In the genomic region with DNA sequence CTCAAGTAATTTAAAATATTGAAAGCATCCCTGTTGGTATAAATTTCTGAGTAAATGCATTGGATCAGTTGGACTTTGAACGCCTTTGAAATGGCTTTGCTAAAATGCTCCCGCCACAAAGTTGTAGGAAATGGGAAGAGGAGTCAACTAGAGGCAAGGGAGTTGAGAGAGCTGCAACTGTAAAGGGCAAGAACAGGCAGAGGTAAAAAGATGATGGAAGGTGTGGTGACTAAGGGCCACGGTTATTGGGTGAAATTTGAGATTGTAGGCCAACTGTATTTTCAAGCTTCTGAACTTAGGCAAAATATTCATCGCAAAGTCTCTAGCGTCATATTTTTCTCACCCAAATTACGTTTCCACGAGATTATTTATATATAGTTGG, we compare ENCODE assay signal across 8 cellular contexts. TPM values are rescaled to one million over a fixed set of nuclear protein-coding genes. Genes with fewer than 3 reads are reported as not detected.
DNase-seq lines count a peak whose midpoint lies in the region; ATAC-seq and TF ChIP-seq lines count a peak whose summit lies in the region.

No MANE protein-coding gene starts in this region.

- H3K4me1 Mint-ChIP-seq in activated naive CD4-positive, alpha-beta T cell treated with anti-CD3 and anti-CD28 coated beads, Interleukin-2, amount 10 ng/mL, durations not matched to agents 7 days and 5 days, result peaks cover 39% of the 10 kb centered on the region
- peaks cover 9% of the 10 kb centered on the region for H3K4me1 Mint-ChIP-seq in type B pancreatic cell (ENCODE audit: unreplicated experiment)

- intact Hi-C loops in adrenal gland (cut with DNase I), result no loop called here

- peaks cover 3 to 32% of the 10 kb centered on the region in 2 donors for H3K4me1 ChIP-seq in adrenal gland (replicated peaks in 1 of 2)
- peaks cover 39% of the 10 kb centered on the region for H3K4me1 ChIP-seq in mesodermal cell (ENCODE audit: control insufficient read depth, insufficient read depth, low read length, poor library complexity, severe bottlenecking)

- no peaks in the 10 kb centered on the region for H3K9me3 Mint-ChIP-seq in activated naive CD4-positive, alpha-beta T cell treated with anti-CD3 and anti-CD28 coated beads, Interleukin-2, amount 10 ng/mL, durations not matched to agents 7 days and 5 days
- H3K9me3 Mint-ChIP-seq in type B pancreatic cell, result no peaks in the 10 kb centered on the region

- H3K36me3 ChIP-seq in adrenal gland (replicated peaks in 1 of 2) (peaks cover 0 to 38% of the 10 kb centered on the region in 2 donors), mesodermal cell (ENCODE audit: control insufficient read depth, insufficient read depth, low read length) (peaks cover 53% of the 10 kb centered on the region)

- DNase-seq in activated naive CD4-positive, alpha-beta T cell treated with anti-CD3 and anti-CD28 coated beads, Interleukin-2, amount 10 ng/mL, durations not matched to agents 7 days and 5 days, result no peak
- DNase-seq in activated naive CD4-positive, alpha-beta T cell treated with Interleukin-2 at 50 U/mL for 16 hours, result no peak
- DNase-seq in adrenal gland (no peak), type B pancreatic cell (ENCODE audit: extremely low spot score, unreplicated experiment) (no peak), NCI-H2227 treated with DMSO at 0.1 percent for 48 hours (lab: John Stamatoyannopoulos, UW) (no peak)
- no peak for DNase-seq in activated CD4-positive, alpha-beta T cell treated with anti-CD3 and anti-CD28 coated beads, Interleukin-2, amount 50 U/mL, for 1 hour

- CTCF ChIA-PET in activated naive CD4-positive, alpha-beta T cell treated with anti-CD3 and anti-CD28 coated beads, Interleukin-2, amount 10 ng/mL, durations not matched to agents 7 days and 5 days (lab: Charles Lee), result interaction anchor here (1.0 to 2.5 kb wide), 2 partner anchors 10 to 11 kb away, joined by 3 to 14 read pairs; no protein-coding TSS in a partner anchor

- ATAC-seq in HG02571 (IDR thresholded peaks at IDR 0.05; ENCODE audit: unreplicated experiment), result no peak

- H3K27ac ChIP-seq in adrenal gland, result peak overlapping the region; percentile 68 to 97 (median 89)
- H3K27ac ChIP-seq in mesodermal cell (ENCODE audit: low read depth, low read length, severe bottlenecking), result peak overlapping the region; percentile 88

- H3K9me3 ChIP-seq in adrenal gland (replicated peaks in 1 of 3) (no peaks in the 10 kb centered on the region), mesodermal cell (ENCODE audit: control insufficient read depth, low read length) (no peaks in the 10 kb centered on the region)

- no peak for TF ChIP-seq POLR2A in adrenal gland (IDR thresholded peaks at IDR 0.05)

- H3K27ac Mint-ChIP-seq in activated naive CD4-positive, alpha-beta T cell treated with anti-CD3 and anti-CD28 coated beads, Interleukin-2, amount 10 ng/mL, durations not matched to agents 7 days and 5 days, result peak overlapping the region; percentile 97
- peak overlapping the region; percentile 93 for H3K27ac Mint-ChIP-seq in type B pancreatic cell

- H3K27me3 ChIP-seq in adrenal gland, result no peaks in the 10 kb centered on the region

- H3K36me3 Mint-ChIP-seq in activated naive CD4-positive, alpha-beta T cell treated with anti-CD3 and anti-CD28 coated beads, Interleukin-2, amount 10 ng/mL, durations not matched to agents 7 days and 5 days, result peaks cover 47% of the 10 kb centered on the region
- peaks cover 33% of the 10 kb centered on the region for H3K36me3 Mint-ChIP-seq in type B pancreatic cell

- no peaks in the 10 kb centered on the region for H3K27me3 Mint-ChIP-seq in activated naive CD4-positive, alpha-beta T cell treated with anti-CD3 and anti-CD28 coated beads, Interleukin-2, amount 10 ng/mL, durations not matched to agents 7 days and 5 days
- no peaks in the 10 kb centered on the region for H3K27me3 Mint-ChIP-seq in type B pancreatic cell

- H3K4me3 ChIP-seq in adrenal gland (peak overlapping the region in 2 of 4 donors; percentile 45 to 86), mesodermal cell (ENCODE audit: extremely low read depth, insufficient read depth, low read length, poor library complexity, severe bottlenecking) (no peak overlapping the region)

- 52 to 61% (median 55%) methylated on average over 7 of the region's 7 CpGs for WGBS in adrenal gland, 4 donors
- 91 to 94% methylated on average over 3 of the region's 7 CpGs for WGBS in mesodermal cell (ENCODE audit: insufficient coverage in 2 of 2), 2 experiments

- peak overlapping the region; percentile 90 for H3K4me3 Mint-ChIP-seq in activated naive CD4-positive, alpha-beta T cell treated with anti-CD3 and anti-CD28 coated beads, Interleukin-2, amount 10 ng/mL, durations not matched to agents 7 days and 5 days
- peak overlapping the region; percentile 92 for H3K4me3 Mint-ChIP-seq in type B pancreatic cell

- TF ChIP-seq CTCF in adrenal gland (IDR thresholded peaks at IDR 0.05) (no peak), type B pancreatic cell (conservative IDR thresholded peaks at IDR 0.05) (no peak)

RNA-seq across cellular contexts. Expression of a gene that starts 0.6 kb away (rescaled TPM):
- 100 to 1,000 TPM; 118 to 230 (median 181) TPM for total RNA-seq in adrenal gland
- 100 to 1,000 TPM in 1 of 3 donors, 10 to 100 TPM in 2; 75.6 to 142 (median 92.3) TPM for polyA plus RNA-seq in adrenal gland
- 133 TPM for polyA plus RNA-seq in mesodermal cell (2013, experiment 1 of 2)
- polyA plus RNA-seq in mesodermal cell (2013, experiment 2 of 2), result 125 TPM
- total RNA-seq in type B pancreatic cell (ENCODE audit: low replicate concordance), result 125 and 127 TPM in 2 replicates

RNA-seq across cellular contexts. Expression of a gene that starts 11.9 kb away (rescaled TPM):
- total RNA-seq in adrenal gland, result 100 to 1,000 TPM in 2 of 8 donors, 10 to 100 TPM in 6; 51.6 to 128 (median 85.3) TPM
- 100 to 1,000 TPM; 142 to 240 (median 163) TPM for polyA plus RNA-seq in adrenal gland
- 222 TPM for polyA plus RNA-seq in mesodermal cell (2013, experiment 1 of 2)
- polyA plus RNA-seq in mesodermal cell (2013, experiment 2 of 2), result 222 TPM
- total RNA-seq in type B pancreatic cell (ENCODE audit: low replicate concordance), result 128 and 151 TPM in 2 replicates

RNA-seq across cellular contexts. Expression of a gene that starts 12.2 kb away (rescaled TPM):
- 10 to 100 TPM; 10.4 to 68.7 (median 27.3) TPM for total RNA-seq in adrenal gland
- 10 to 100 TPM in 2 of 3 donors, 1 to 10 TPM in 1; 2.8 to 13.7 (median 11.1) TPM for polyA plus RNA-seq in adrenal gland
- 42.7 TPM for polyA plus RNA-seq in mesodermal cell (2013, experiment 1 of 2)
- 45.8 TPM for polyA plus RNA-seq in mesodermal cell (2013, experiment 2 of 2)
- 20.1 and 28.6 TPM in 2 replicates for total RNA-seq in type B pancreatic cell (ENCODE audit: low replicate concordance)

RNA-seq across cellular contexts. Expression of a gene that starts 29.3 kb away (rescaled TPM):
- total RNA-seq in adrenal gland (10 to 100 TPM in 1 of 8 donors, 1 to 10 TPM in 7; 2.2 to 10.2 (median 6.0) TPM), type B pancreatic cell (ENCODE audit: low replicate concordance) (1.8 TPM in 1 of 2 replicates, not detected in the other)
- 1 to 10 TPM in 2 of 3 donors, under 1 TPM in 1; 0.60 to 9.3 (median 5.8) TPM for polyA plus RNA-seq in adrenal gland
- polyA plus RNA-seq in mesodermal cell (2013, experiment 1 of 2), result 0.66 TPM
- polyA plus RNA-seq in mesodermal cell (2013, experiment 2 of 2), result not detected

RNA-seq across cellular contexts. Expression of a gene that starts 42.8 kb away (rescaled TPM):
- total RNA-seq in adrenal gland (1,000 to 10,000 TPM in 2 of 8 donors, 100 to 1,000 TPM in 6; 543 to 1,329 (median 785) TPM), type B pancreatic cell (ENCODE audit: low replicate concordance) (61.8 and 251 TPM in 2 replicates)
- 100 to 1,000 TPM; 217 to 816 (median 352) TPM for polyA plus RNA-seq in adrenal gland
- 291 TPM for polyA plus RNA-seq in mesodermal cell (2013, experiment 1 of 2)
- 279 TPM for polyA plus RNA-seq in mesodermal cell (2013, experiment 2 of 2)
